ENCODE assay signal across 8 cellular contexts in the genomic region with DNA sequence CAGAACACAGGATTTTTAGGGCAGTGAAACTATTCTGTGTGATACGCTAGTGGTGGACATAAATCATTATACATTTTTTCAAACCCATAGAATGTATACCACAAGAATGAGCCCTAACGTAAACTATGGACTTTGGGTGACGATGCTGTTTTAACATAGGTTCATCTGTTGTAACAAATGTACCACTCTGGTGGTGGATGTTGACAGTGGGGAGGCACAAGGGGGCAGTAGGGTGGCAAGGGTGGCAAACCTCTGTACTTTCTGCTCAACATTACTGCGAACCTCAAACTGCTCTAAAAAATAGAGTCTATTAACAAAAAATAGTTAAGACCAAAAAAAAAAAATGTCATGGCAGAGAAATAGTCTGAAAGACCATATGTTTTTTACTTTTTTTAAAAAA. TPM values are rescaled to one million over a fixed set of nuclear protein-coding genes. Genes with fewer than 3 reads are reported as not detected.
DNase-seq lines count a peak whose midpoint lies in the region; TF ChIP-seq lines count a peak whose summit lies in the region.

No MANE protein-coding gene starts in this region.

- H4K20me1 ChIP-seq in KMS-11 (ENCODE audit: insufficient read depth) = no peaks in the 10 kb centered on the region

- no peak overlapping the region for H3K4me3 ChIP-seq in AG04449 (ENCODE audit: low read depth, low read length)
- H3K4me3 ChIP-seq in KMS-11 (IDR thresholded peaks at IDR 0.05; ENCODE audit: insufficient read depth, low read depth, low read length) = no peak overlapping the region
- H3K4me3 ChIP-seq in liver (ENCODE audit: low read depth in 1 of 3, low read length in 3 of 3) = no peak overlapping the region
- H3K4me3 ChIP-seq in effector memory CD4-positive, alpha-beta T cell (ENCODE audit: insufficient read depth, low read depth, low read length, poor library complexity, severe bottlenecking) = no peak overlapping the region

- CTCF ChIA-PET in AG04449 (lab: Yijun Ruan, JAX) = interaction anchor here (0.6 to 6.2 kb wide), 15 partner anchors 8 to 174 kb away, joined by 3 to 54 read pairs (median 4); partner anchors contain the start of gene MVB12B

- no peak overlapping the region for H3K9ac ChIP-seq in KMS-11
- H3K9ac ChIP-seq in liver (ENCODE audit: low read depth in 1 of 2, low read length in 2 of 2) = no peak overlapping the region

- no peaks in the 10 kb centered on the region for H3K36me3 ChIP-seq in KMS-11 (ENCODE audit: insufficient read depth)
- no peaks in the 10 kb centered on the region for H3K36me3 ChIP-seq in liver (ENCODE audit: control insufficient read depth in 4 of 4, insufficient read depth in 3 of 4, low read depth in 1 of 4, low read length in 3 of 4)
- no peaks in the 10 kb centered on the region for H3K36me3 ChIP-seq in effector memory CD4-positive, alpha-beta T cell (ENCODE audit: control insufficient read depth, insufficient read depth, low read length)

- no peak overlapping the region for H2AFZ ChIP-seq in KMS-11 (ENCODE audit: low read depth)

- H3K79me2 ChIP-seq in KMS-11 (ENCODE audit: insufficient read depth, low read depth) = no peaks in the 10 kb centered on the region

- POLR2A ChIA-PET in AG04449 (lab: Yijun Ruan, JAX) = interaction anchor here (1.0 kb wide), 1 partner anchor 156 kb away, joined by 4 read pairs; no protein-coding TSS in a partner anchor

- peak; percentile 85 for TF ChIP-seq RAD21 in liver (IDR thresholded peaks at IDR 0.05)

- H3K4me2 ChIP-seq in KMS-11 = no peak overlapping the region

- H3K4me1 ChIP-seq in KMS-11 (ENCODE audit: low read depth, poor library complexity, severe bottlenecking) = peaks cover 4% of the 10 kb centered on the region
- no peaks in the 10 kb centered on the region for H3K4me1 ChIP-seq in liver (ENCODE audit: control insufficient read depth in 4 of 4, insufficient read depth in 4 of 4, low read length in 3 of 4)
- H3K4me1 ChIP-seq in effector memory CD4-positive, alpha-beta T cell (ENCODE audit: control insufficient read depth, insufficient read depth, low read length, poor library complexity, severe bottlenecking) = no peaks in the 10 kb centered on the region

- DNase-seq in AG04449 (ENCODE audit: low read depth, low spot score) = no peak
- peak; percentile 73 for DNase-seq in activated effector memory CD4-positive, alpha-beta T cell treated with anti-CD3 and anti-CD28 coated beads, Interleukin-2, amount 50 U/mL, for 16 hours
- no peak for DNase-seq in effector memory CD4-positive, alpha-beta T cell
- DNase-seq in NCI-H2196 treated with DMSO at 0.1 percent for 48 hours (lab: John Stamatoyannopoulos, UW; ENCODE audit: unreplicated experiment) = no peak
- no peak for DNase-seq in medulla oblongata (ENCODE audit: extremely low spot score)
- no peak for DNase-seq in amniotic stem cell (lab: John Stamatoyannopoulos, UW)

- H3K27me3 ChIP-seq in KMS-11 (ENCODE audit: insufficient read depth, low read depth) (no peaks in the 10 kb centered on the region), liver (ENCODE audit: control insufficient read depth in 4 of 4, insufficient read depth in 4 of 4, low read length in 3 of 4) (no peaks in the 10 kb centered on the region)
- no peaks in the 10 kb centered on the region for H3K27me3 ChIP-seq in effector memory CD4-positive, alpha-beta T cell (replicated peaks; ENCODE audit: control insufficient read depth, insufficient read depth, low read length, poor library complexity, severe bottlenecking)

- H3K9me3 ChIP-seq in liver (ENCODE audit: control insufficient read depth in 4 of 4, low read length in 3 of 4) = no peaks in the 10 kb centered on the region
- no peaks in the 10 kb centered on the region for H3K9me3 ChIP-seq in effector memory CD4-positive, alpha-beta T cell (ENCODE audit: control insufficient read depth, low read length)

- WGBS in liver = 65% methylated on average over 4 of the region's 4 CpGs

- TF ChIP-seq CTCF in AG04449 (IDR thresholded peaks at IDR 0.05; ENCODE audit: insufficient read depth, low read length, missing control alignments) (peak; percentile 48), KMS-11 (conservative IDR thresholded peaks at IDR 0.05; ENCODE audit: low read depth, low read length) (0 out of 2 replicates have a peak, but pooled peaks have one; percentile 22), liver (IDR thresholded peaks at IDR 0.05; ENCODE audit: low read depth, low read length, missing input control) (peak; percentile 62)

- H3K27ac ChIP-seq in KMS-11 = no peak overlapping the region
- H3K27ac ChIP-seq in liver (ENCODE audit: low read depth in 1 of 2, low read length in 2 of 2) = no peak overlapping the region
- no peak overlapping the region for H3K27ac ChIP-seq in effector memory CD4-positive, alpha-beta T cell (ENCODE audit: insufficient read depth, low read length, poor library complexity, severe bottlenecking)

TF ChIP-seq in liver, 16 proteins besides CTCF, POLR2A, EP300 and RAD21:
- TF ChIP-seq HNF4A (conservative IDR thresholded peaks at IDR 0.05) (peak; percentile 8 to 41), JUND (IDR thresholded peaks at IDR 0.05) (no peak), SP1 (IDR thresholded peaks at IDR 0.05) (no peak), FOXA2 (IDR thresholded peaks at IDR 0.05) (peak; percentile 29)

RNA-seq across cellular contexts. Expression of gene MVB12B, which starts 9.1 kb away (rescaled TPM):
- 10 to 100 TPM; 10.5 to 12.4 TPM for total RNA-seq in liver
- 1 to 10 TPM; 5.3 to 6.4 TPM for polyA plus RNA-seq in liver
